ENCODE assay signal across 8 cellular contexts in the genomic region with DNA sequence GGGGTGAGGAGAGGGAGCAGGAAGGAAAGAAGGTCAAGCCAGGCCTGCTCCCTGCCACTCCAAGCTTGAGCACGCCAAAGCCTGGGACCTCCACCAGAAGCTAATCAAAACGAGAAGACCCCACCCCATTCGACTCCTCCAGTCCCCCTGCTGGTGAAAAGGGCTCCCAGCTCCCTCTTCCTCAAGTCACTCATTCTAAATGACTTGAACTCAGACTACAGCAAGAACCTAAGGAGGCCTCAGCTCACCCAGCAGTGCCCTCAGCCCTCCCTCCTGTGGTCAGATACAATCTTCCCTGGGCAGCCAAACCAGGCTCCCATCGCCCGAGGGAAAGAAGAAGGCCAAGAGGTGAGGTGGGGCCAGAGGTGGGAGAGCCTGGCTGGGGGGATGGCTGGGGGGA. TPM values are rescaled to one million over a fixed set of nuclear protein-coding genes. Genes with fewer than 3 reads are reported as not detected.
DNase-seq lines count a peak whose midpoint lies in the region; ATAC-seq and TF ChIP-seq lines count a peak whose summit lies in the region.

No MANE protein-coding gene starts in this region.

- no peak overlapping the region for H3K4me3 ChIP-seq in CD8-positive, alpha-beta T cell (ENCODE audit: low read depth, low read length)
- H3K4me3 ChIP-seq in OCI-LY3 (ENCODE audit: low read length) (no peak overlapping the region), coronary artery (peak overlapping the region; percentile 21), osteoblast (ENCODE audit: insufficient read depth, low read length) (no peak overlapping the region)

- H3K27me3 Mint-ChIP-seq in CD8-positive, alpha-beta T cell (ENCODE audit: low read depth): no peaks in the 10 kb centered on the region

- no peak for ATAC-seq in CD8-positive, alpha-beta T cell
- ATAC-seq in HG03439 (IDR thresholded peaks at IDR 0.05; ENCODE audit: unreplicated experiment) (no peak), GM21360 (IDR thresholded peaks at IDR 0.05; ENCODE audit: unreplicated experiment) (no peak)

- POLR2A ChIA-PET in CD8-positive, alpha-beta T cell (lab: Charles Lee): interaction anchor here (0.6 to 3.1 kb wide), 4 partner anchors 8 to 31 kb away, joined by 3 to 12 read pairs (median 3); no protein-coding TSS in a partner anchor

- peak overlapping the region; percentile 47 for H3K4me3 Mint-ChIP-seq in CD8-positive, alpha-beta T cell

- peaks cover 54% of the 10 kb centered on the region for H3K36me3 Mint-ChIP-seq in CD8-positive, alpha-beta T cell

- H2AFZ ChIP-seq in OCI-LY3 (ENCODE audit: low read depth, low read length): no peak overlapping the region
- no peak overlapping the region for H2AFZ ChIP-seq in osteoblast (ENCODE audit: low read length)

- H4K20me1 ChIP-seq in OCI-LY3 (ENCODE audit: insufficient read depth, low read length): no peaks in the 10 kb centered on the region
- peaks cover 84% of the 10 kb centered on the region for H4K20me1 ChIP-seq in osteoblast (ENCODE audit: insufficient read depth, low read length)

- CTCF ChIA-PET in CD8-positive, alpha-beta T cell (lab: Charles Lee): interaction anchor here (0.7 to 31.7 kb wide), 10 partner anchors 10 to 147 kb away, joined by 3 to 728 read pairs (median 6); no protein-coding TSS in a partner anchor

- peak; percentile 45 for TF ChIP-seq CTCF in CD8-positive, alpha-beta T cell (IDR thresholded peaks at IDR 0.05)
- peak; percentile 41 for TF ChIP-seq CTCF in OCI-LY3 (IDR thresholded peaks at IDR 0.05; ENCODE audit: low read depth, low read length)
- no peak for TF ChIP-seq CTCF in coronary artery (IDR thresholded peaks at IDR 0.05)
- TF ChIP-seq CTCF in osteoblast (IDR thresholded peaks at IDR 0.05; ENCODE audit: extremely low read depth, low read depth, low read length): peak; percentile 28
- TF ChIP-seq CTCF in GM13976 (IDR thresholded peaks at IDR 0.05; ENCODE audit: borderline replicate concordance, control extremely low read depth, extremely low read depth, insufficient read depth, missing control alignments): no peak

- peak overlapping the region; percentile 82 for H3K27ac Mint-ChIP-seq in CD8-positive, alpha-beta T cell

- in situ Hi-C loops in GM13976 (cut with MboI; ENCODE audit: low sequenced_read_pairs, unreplicated experiment): no loop called here

- intact Hi-C loops in CD8-positive, alpha-beta T cell (cut with DNase I, micrococcal nuclease): no loop called here

- H3K36me3 ChIP-seq in CD8-positive, alpha-beta T cell (ENCODE audit: insufficient read depth, low read length): peaks cover 20% of the 10 kb centered on the region
- H3K36me3 ChIP-seq in OCI-LY3 (replicated peaks; ENCODE audit: low read depth, low read length): peaks cover 17% of the 10 kb centered on the region
- H3K36me3 ChIP-seq in osteoblast (ENCODE audit: insufficient read depth, low read length): peaks cover 45% of the 10 kb centered on the region

- H3K79me2 ChIP-seq in OCI-LY3 (ENCODE audit: low read length) (peaks cover 45% of the 10 kb centered on the region), osteoblast (ENCODE audit: insufficient read depth, low read length) (peaks cover 99% of the 10 kb centered on the region)

- H3K27ac ChIP-seq in CD8-positive, alpha-beta T cell (ENCODE audit: low read depth, low read length): no peak overlapping the region
- no peak overlapping the region for H3K27ac ChIP-seq in OCI-LY3 (ENCODE audit: low read length)
- H3K27ac ChIP-seq in coronary artery: peak overlapping the region; percentile 40 to 85
- H3K27ac ChIP-seq in osteoblast (ENCODE audit: low read depth, low read length): peak overlapping the region; percentile 37

- H3K9ac ChIP-seq in OCI-LY3 (ENCODE audit: low read length): peak overlapping the region; percentile 69

- peaks cover 92% of the 10 kb centered on the region for H3K4me1 ChIP-seq in CD8-positive, alpha-beta T cell (ENCODE audit: insufficient read depth, low read length)
- peaks cover 47% of the 10 kb centered on the region for H3K4me1 ChIP-seq in OCI-LY3 (ENCODE audit: low read length)
- H3K4me1 ChIP-seq in osteoblast (ENCODE audit: insufficient read depth, low read length): peaks cover 29% of the 10 kb centered on the region

- no peaks in the 10 kb centered on the region for H3K9me3 ChIP-seq in CD8-positive, alpha-beta T cell (ENCODE audit: low read length)
- H3K9me3 ChIP-seq in OCI-LY3 (ENCODE audit: insufficient read depth, low read length) (no peaks in the 10 kb centered on the region), osteoblast (ENCODE audit: low read depth, low read length) (no peaks in the 10 kb centered on the region)

- no peaks in the 10 kb centered on the region for H3K27me3 ChIP-seq in CD8-positive, alpha-beta T cell (ENCODE audit: insufficient read depth, low read length)
- no peaks in the 10 kb centered on the region for H3K27me3 ChIP-seq in OCI-LY3 (ENCODE audit: low read depth, low read length)
- H3K27me3 ChIP-seq in osteoblast (ENCODE audit: insufficient read depth, low read length): no peaks in the 10 kb centered on the region

- H3K4me2 ChIP-seq in OCI-LY3 (ENCODE audit: low read length): peak overlapping the region; percentile 84; the same call in 1 of the 2 replicates
- H3K4me2 ChIP-seq in osteoblast (ENCODE audit: insufficient read depth, low read length): no peak overlapping the region

- H3K9me3 Mint-ChIP-seq in CD8-positive, alpha-beta T cell: no peaks in the 10 kb centered on the region

- DNase-seq in CD8-positive, alpha-beta T cell: no peak
- no peak for DNase-seq in coronary artery (ENCODE audit: low spot score)
- no peak for DNase-seq in osteoblast (ENCODE audit: insufficient read length, low spot score, missing footprints)
- DNase-seq in GM13976 (ENCODE audit: low spot score): no peak
- DNase-seq in epidermal melanocyte (ENCODE audit: insufficient read length, low spot score): no peak

- H3K4me1 Mint-ChIP-seq in CD8-positive, alpha-beta T cell (ENCODE audit: low read depth): peaks cover 85% of the 10 kb centered on the region

RNA-seq across cellular contexts. Expression of a gene that starts 17.4 kb away (rescaled TPM):
- 10 to 100 TPM; 87.3 to 91.4 TPM for total RNA-seq in CD8-positive, alpha-beta T cell
- 39.8 and 41.3 TPM in 2 replicates for total RNA-seq in osteoblast

RNA-seq across cellular contexts. Expression of a gene that starts 29.3 kb away (rescaled TPM):
- total RNA-seq in CD8-positive, alpha-beta T cell: 1 to 10 TPM; 4.3 to 5.5 TPM
- total RNA-seq in osteoblast: 18.0 and 19.2 TPM in 2 replicates

RNA-seq across cellular contexts. Expression of a gene that starts 43.6 kb away (rescaled TPM):
- under 1 TPM; 0.14 to 0.25 TPM for total RNA-seq in CD8-positive, alpha-beta T cell
- 3.5 and 4.3 TPM in 2 replicates for total RNA-seq in osteoblast

Comparison
In these comparisons a context has a peak if more than half of its experiments do, and no peak if none do; other contexts are left out.
1. H3K27ac ChIP-seq: peak in coronary artery (2 of 2) and osteoblast (single experiment); none in CD8-positive, alpha-beta T cell (single experiment) and OCI-LY3 (single experiment).
2. CTCF ChIP-seq: peak in CD8-positive, alpha-beta T cell (single experiment), OCI-LY3 (single experiment) and osteoblast (single experiment); none in coronary artery (single experiment) and GM13976 (single experiment).